Comparison of ENCODE assay signal across 8 cellular contexts in genomic region chr12:96210376-96211055, GRCh38. TPM values are rescaled to one million over a fixed set of nuclear protein-coding genes. Genes with fewer than 3 reads are reported as not detected.
DNase-seq lines count a peak whose midpoint lies in the region; ATAC-seq and TF ChIP-seq lines count a peak whose summit lies in the region.
"Had no signal": no experiment of that assay in that cellular context is flagged by ENCODE, and none has a peak within 500 bp of the region (broad histone marks: within the 10 kb centered on the region; RNA-seq: fewer than 3 reads in every experiment).

No MANE protein-coding gene starts in this region.

- no peaks in the 10 kb centered on the region for H4K20me1 ChIP-seq in OCI-LY1 (ENCODE audit: insufficient read depth, low read length)

- H3F3A ChIP-seq in OCI-LY1 (ENCODE audit: insufficient read depth, low read length): no peaks in the 10 kb centered on the region

- no peaks in the 10 kb centered on the region for H3K27me3 Mint-ChIP-seq in activated T-cell treated with anti-CD3 and anti-CD28 coated beads, Interleukin-2, amount 50 U/mL, for 72 hours (ENCODE audit: low read depth)

- peak overlapping the region; percentile 22; the same call in 1 of the 2 replicates for H3K4me2 ChIP-seq in OCI-LY1 (ENCODE audit: low read length)

- no peak overlapping the region for H3K9ac ChIP-seq in OCI-LY1 (ENCODE audit: low read length)

- peak overlapping the region; percentile 81 to 89 for H3K4me3 Mint-ChIP-seq in activated T-cell treated with anti-CD3 and anti-CD28 coated beads, Interleukin-2, amount 50 U/mL, for 72 hours

- H3K4me1 Mint-ChIP-seq in activated T-cell treated with anti-CD3 and anti-CD28 coated beads, Interleukin-2, amount 50 U/mL, for 72 hours (ENCODE audit: low read depth): peaks cover 100% of the 10 kb centered on the region

- H3K9me3 ChIP-seq in OCI-LY1 (ENCODE audit: low read length) (no peaks in the 10 kb centered on the region), lower lobe of right lung (no peaks in the 10 kb centered on the region), stomach (no peaks in the 10 kb centered on the region)

- H3K4me3 ChIP-seq in OCI-LY1 (ENCODE audit: low read depth, low read length, poor library complexity, severe bottlenecking) (no peak overlapping the region), lower lobe of right lung (no peak overlapping the region), stomach (no peak overlapping the region)

- TF ChIP-seq CTCF in OCI-LY1 (IDR thresholded peaks at IDR 0.05; ENCODE audit: low read length): no peak
- no peak for TF ChIP-seq CTCF in lower lobe of right lung (IDR thresholded peaks at IDR 0.05)
- TF ChIP-seq CTCF in stomach (IDR thresholded peaks at IDR 0.05): no peak

- ATAC-seq in activated T-cell treated with anti-CD3 and anti-CD28 coated beads, Interleukin-2, amount 50 U/mL, for 72 hours (replicated peaks in 1 of 2): peak; percentile 50 to 59
- ATAC-seq in lower lobe of right lung (peak in 1 of 2 donors; percentile 18), HG03520 (IDR thresholded peaks at IDR 0.05; ENCODE audit: unreplicated experiment) (no peak), GM18907 (IDR thresholded peaks at IDR 0.05; ENCODE audit: unreplicated experiment) (no peak)

- H3K27ac ChIP-seq in OCI-LY1 (ENCODE audit: low read depth, low read length, poor library complexity, severe bottlenecking) (no peak overlapping the region), lower lobe of right lung (peak overlapping the region; percentile 53), stomach (peak overlapping the region in 4 of 5 donors; percentile 10 to 44 (median 30))

- no peak for TF ChIP-seq POLR2A in stomach (IDR thresholded peaks at IDR 0.05)

- peak; percentile 54 to 63 for DNase-seq in activated T-cell treated with anti-CD3 and anti-CD28 coated beads, Interleukin-2, amount 50 U/mL, for 72 hours
- DNase-seq in lower lobe of right lung: no peak
- no peak for DNase-seq in stomach
- no peak for DNase-seq in GM19240 (ENCODE audit: insufficient read length, low spot score)
- DNase-seq: NCI-H1417 had no signal

- H3K27me3 ChIP-seq in OCI-LY1 (ENCODE audit: insufficient read depth, low read length): 0 out of 2 replicates have a peak, but pooled peaks cover 5% of the 10 kb centered on the region
- no peaks in the 10 kb centered on the region for H3K27me3 ChIP-seq in lower lobe of right lung (ENCODE audit: low read depth)
- H3K27me3 ChIP-seq in stomach: no peaks in the 10 kb centered on the region

- no peak overlapping the region for H2AFZ ChIP-seq in OCI-LY1 (ENCODE audit: low read length)

- H3K36me3 Mint-ChIP-seq in activated T-cell treated with anti-CD3 and anti-CD28 coated beads, Interleukin-2, amount 50 U/mL, for 72 hours (ENCODE audit: insufficient read depth in 2 of 2): peaks cover 0 to 2% of the 10 kb centered on the region in 2 donors

- H3K27ac Mint-ChIP-seq in activated T-cell treated with anti-CD3 and anti-CD28 coated beads, Interleukin-2, amount 50 U/mL, for 72 hours: peak overlapping the region; percentile 83

- no peaks in the 10 kb centered on the region for H3K9me2 ChIP-seq in OCI-LY1 (ENCODE audit: low read depth, low read length)

- H3K9me3 Mint-ChIP-seq in activated T-cell treated with anti-CD3 and anti-CD28 coated beads, Interleukin-2, amount 50 U/mL, for 72 hours: no peaks in the 10 kb centered on the region

- no peak for TF ChIP-seq EP300 in stomach (IDR thresholded peaks at IDR 0.05)

- H3K79me2 ChIP-seq in OCI-LY1 (ENCODE audit: insufficient read depth, low read length): no peaks in the 10 kb centered on the region

- intact Hi-C loops in lower lobe of right lung (cut with DNase I) (no loop called here), stomach (cut with DNase I; ENCODE audit: low total_unique reads) (loop anchor here (5.0 to 10.0 kb wide), 2 partner anchors 148 to 304 kb away; no protein-coding TSS in a partner anchor)

- H3K36me3 ChIP-seq in OCI-LY1 (ENCODE audit: insufficient read depth, low read length) (no peaks in the 10 kb centered on the region), lower lobe of right lung (peaks cover 3% of the 10 kb centered on the region), stomach (no peaks in the 10 kb centered on the region)

- WGBS in stomach, 5 donors: 55 to 80% (median 69%) methylated on average over 19 of the region's 19 CpGs

- H3K4me1 ChIP-seq in OCI-LY1 (ENCODE audit: insufficient read depth, low read length, severe bottlenecking): peaks cover 10% of the 10 kb centered on the region
- peaks cover 76% of the 10 kb centered on the region for H3K4me1 ChIP-seq in lower lobe of right lung
- H3K4me1 ChIP-seq in stomach: peaks cover 10 to 74% (median 31%) of the 10 kb centered on the region in 4 donors

RNA-seq across cellular contexts. Expression of gene ELK3, which starts 16.3 kb away (rescaled TPM):
- 10 to 100 TPM; 31.2 to 34.9 TPM for total RNA-seq in activated T-cell treated with anti-CD3 and anti-CD28 coated beads, Interleukin-2, amount 50 U/mL, for 72 hours
- total RNA-seq in lower lobe of right lung: 29.1 TPM
- 10 to 100 TPM in 3 of 5 donors, 1 to 10 TPM in 2; 2.2 to 21.7 (median 17.5) TPM for total RNA-seq in stomach
- polyA plus RNA-seq in stomach: 10 to 100 TPM in 2 of 3 donors, 1 to 10 TPM in 1; 8.0 to 13.3 (median 12.2) TPM

Comparison
In these comparisons a context has a peak if more than half of its experiments do, and no peak if none do; other contexts are left out.
1. ATAC-seq: peak in activated T-cell treated with anti-CD3 and anti-CD28 coated beads, Interleukin-2, amount 50 U/mL, for 72 hours (2 of 2); none in HG03520 (single experiment) and GM18907 (single experiment).
2. DNase-seq: peak in activated T-cell treated with anti-CD3 and anti-CD28 coated beads, Interleukin-2, amount 50 U/mL, for 72 hours (2 of 2); none in lower lobe of right lung (single experiment), stomach (single experiment) and GM19240 (single experiment).